ENCODE assay signal across 1 cellular context in genomic region chr6:139189665-139190064, GRCh38.
A peak's percentile ranks its signal among the peaks of the same experiment; 100 is the strongest.
TF ChIP-seq lines count a peak whose summit lies in the region.

No MANE protein-coding gene starts in this region.

TF ChIP-seq in HepG2, 621 proteins besides CTCF, POLR2A, EP300 and RAD21 (continued from another document):
- no peak for TF ChIP-seq ZNF281 (CRISPR knock-in tag; IDR thresholded peaks at IDR 0.05; ENCODE audit: borderline replicate concordance)
- TF ChIP-seq RAD51 (IDR thresholded peaks at IDR 0.05; ENCODE audit: borderline replicate concordance): peak; percentile 77; the same call in 1 of the 2 replicates
- peak; percentile 59; the same call in 1 of the 2 replicates for TF ChIP-seq USF2 (IDR thresholded peaks at IDR 0.05; ENCODE audit: low read depth, low read length)
- TF ChIP-seq USF2 (CRISPR knock-in tag; IDR thresholded peaks at IDR 0.05; ENCODE audit: borderline replicate concordance): no peak
